1 cellular context compared by ENCODE assay signal in genomic region chr22:37675930-37676571, GRCh38.
TF ChIP-seq lines count a peak whose summit lies in the region.

No MANE protein-coding gene starts in this region.

TF ChIP-seq in endothelial cell of umbilical vein, 7 proteins besides CTCF, POLR2A, EP300 and RAD21:
- no peak for TF ChIP-seq MAX (IDR thresholded peaks at IDR 0.05; ENCODE audit: insufficient read depth, insufficient read length)
